Comparison of ENCODE assay signal across 1 cellular context in genomic region chr17:2158011-2158410, GRCh38.
TF ChIP-seq lines count a peak whose summit lies in the region.

No MANE protein-coding gene starts in this region.

TF ChIP-seq in WTC11, 78 proteins besides CTCF, POLR2A, EP300 and RAD21 (continued from another document):
- TF ChIP-seq, protein P1, sequence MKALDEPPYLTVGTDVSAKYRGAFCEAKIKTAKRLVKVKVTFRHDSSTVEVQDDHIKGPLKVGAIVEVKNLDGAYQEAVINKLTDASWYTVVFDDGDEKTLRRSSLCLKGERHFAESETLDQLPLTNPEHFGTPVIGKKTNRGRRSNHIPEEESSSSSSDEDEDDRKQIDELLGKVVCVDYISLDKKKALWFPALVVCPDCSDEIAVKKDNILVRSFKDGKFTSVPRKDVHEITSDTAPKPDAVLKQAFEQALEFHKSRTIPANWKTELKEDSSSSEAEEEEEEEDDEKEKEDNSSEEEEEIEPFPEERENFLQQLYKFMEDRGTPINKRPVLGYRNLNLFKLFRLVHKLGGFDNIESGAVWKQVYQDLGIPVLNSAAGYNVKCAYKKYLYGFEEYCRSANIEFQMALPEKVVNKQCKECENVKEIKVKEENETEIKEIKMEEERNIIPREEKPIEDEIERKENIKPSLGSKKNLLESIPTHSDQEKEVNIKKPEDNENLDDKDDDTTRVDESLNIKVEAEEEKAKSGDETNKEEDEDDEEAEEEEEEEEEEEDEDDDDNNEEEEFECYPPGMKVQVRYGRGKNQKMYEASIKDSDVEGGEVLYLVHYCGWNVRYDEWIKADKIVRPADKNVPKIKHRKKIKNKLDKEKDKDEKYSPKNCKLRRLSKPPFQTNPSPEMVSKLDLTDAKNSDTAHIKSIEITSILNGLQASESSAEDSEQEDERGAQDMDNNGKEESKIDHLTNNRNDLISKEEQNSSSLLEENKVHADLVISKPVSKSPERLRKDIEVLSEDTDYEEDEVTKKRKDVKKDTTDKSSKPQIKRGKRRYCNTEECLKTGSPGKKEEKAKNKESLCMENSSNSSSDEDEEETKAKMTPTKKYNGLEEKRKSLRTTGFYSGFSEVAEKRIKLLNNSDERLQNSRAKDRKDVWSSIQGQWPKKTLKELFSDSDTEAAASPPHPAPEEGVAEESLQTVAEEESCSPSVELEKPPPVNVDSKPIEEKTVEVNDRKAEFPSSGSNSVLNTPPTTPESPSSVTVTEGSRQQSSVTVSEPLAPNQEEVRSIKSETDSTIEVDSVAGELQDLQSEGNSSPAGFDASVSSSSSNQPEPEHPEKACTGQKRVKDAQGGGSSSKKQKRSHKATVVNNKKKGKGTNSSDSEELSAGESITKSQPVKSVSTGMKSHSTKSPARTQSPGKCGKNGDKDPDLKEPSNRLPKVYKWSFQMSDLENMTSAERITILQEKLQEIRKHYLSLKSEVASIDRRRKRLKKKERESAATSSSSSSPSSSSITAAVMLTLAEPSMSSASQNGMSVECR (CRISPR knock-in tag; IDR thresholded peaks at IDR 0.05; ENCODE audit: borderline replicate concordance), result no peak
- no peak for TF ChIP-seq ZNF423 (CRISPR knock-in tag; IDR thresholded peaks at IDR 0.05)
